In genomic region chr6:108294787-108295625, GRCh38 we compare ENCODE assay signal across 8 cellular contexts. TPM values are rescaled to one million over a fixed set of nuclear protein-coding genes. Genes with fewer than 3 reads are reported as not detected.
DNase-seq lines count a peak whose midpoint lies in the region; TF ChIP-seq lines count a peak whose summit lies in the region.

AFG1L (plus strand) TSS chr6:108295054; CDS start chr6:108295080, 26 bp downstream.

- peak within 1 kb of the TSS; percentile 63 for H3K4me3 ChIP-seq in HAP-1
- H3K4me3 ChIP-seq in MG63: peak within 1 kb of the TSS; percentile 72
- H3K4me3 ChIP-seq in suprapubic skin: peak within 1 kb of the TSS; percentile 57

- DNase-seq in GF-D8 (lab: John Stamatoyannopoulos, UW) (peak; percentile 81), HAP-1 (ENCODE audit: low spot score in 2 of 2) (peak; percentile 82 to 96), MG63 (peak; percentile 98), SK-MEL-5 (ENCODE audit: low read depth, low spot score) (peak; percentile 88), globus pallidus (ENCODE audit: low spot score) (peak; percentile 94), nucleus accumbens (lab: John Stamatoyannopoulos, UW) (peak; percentile 53 to 95 (median 90)), suprapubic skin (ENCODE audit: low spot score in 2 of 2) (peak; percentile 96)
- DNase-seq in activated naive CD4-positive, alpha-beta T cell treated with anti-CD3 and anti-CD28 coated beads, Interleukin-2, amount 50 U/mL, for 16 hours: peak; percentile 87

- no peak for TF ChIP-seq EP300 in suprapubic skin (IDR thresholded peaks at IDR 0.05)

- H3K36me3 ChIP-seq in HAP-1 (replicated peaks) (no peaks in the 10 kb centered on the region), MG63 (no peaks in the 10 kb centered on the region), suprapubic skin (no peaks in the 10 kb centered on the region)

- peak in 1 of 2 donors; percentile 19 for TF ChIP-seq POLR2A in suprapubic skin (IDR thresholded peaks at IDR 0.05)

- H3K27me3 ChIP-seq in HAP-1 (ENCODE audit: low read depth) (no peaks in the 10 kb centered on the region), MG63 (no peaks in the 10 kb centered on the region), suprapubic skin (no peaks in the 10 kb centered on the region)

- WGBS in suprapubic skin: 1% methylated on average over 38 of the region's 40 CpGs

- no peak for TF ChIP-seq CTCF in suprapubic skin (IDR thresholded peaks at IDR 0.05)

- in situ Hi-C loops in HAP-1 (cut with MboI; ENCODE audit: low sequenced_read_pairs): no loop called here
- in situ Hi-C loops in SK-MEL-5 (cut with HindIII; ENCODE audit: low pct_unique_long_range_greater_than_20kb, low sequenced_read_pairs): no loop called here

- H3K9me3 ChIP-seq in HAP-1 (no peaks in the 10 kb centered on the region), MG63 (no peaks in the 10 kb centered on the region), suprapubic skin (no peaks in the 10 kb centered on the region)

- H3K27ac ChIP-seq in suprapubic skin: peak within 1 kb of the TSS; percentile 87

- H3K4me1 ChIP-seq in HAP-1: peaks cover 18% of the 10 kb centered on the region
- peaks cover 10% of the 10 kb centered on the region for H3K4me1 ChIP-seq in suprapubic skin

RNA-seq across cellular contexts. Expression of gene AFG1L, which starts in this region (rescaled TPM):
- total RNA-seq in MG63 (2014; rRNA removed; shearing (Covaris generic); ENCODE audit: low replicate concordance): 3.8 and 4.6 TPM in 2 replicates
- total RNA-seq in SK-MEL-5 (2014; rRNA removed; shearing (Covaris generic)): 2.4 and 5.9 TPM in 2 replicates
- 2.2 and 3.3 TPM in 2 replicates for polyA plus RNA-seq in SK-MEL-5 (2015; cell fraction: cytosol; rRNA removed)
- 2.1 and 3.3 TPM in 2 replicates for polyA plus RNA-seq in SK-MEL-5 (2015; cell fraction: nucleus; rRNA removed)
- total RNA-seq in suprapubic skin: 1 to 10 TPM; 1.3 to 7.4 (median 3.0) TPM

Comparison
In these comparisons a context has a peak if more than half of its experiments do, and no peak if none do; other contexts are left out.
1. Peak in every context shown above with its lines: DNase-seq, H3K4me3 ChIP-seq and H3K27ac ChIP-seq.